In the genomic region with DNA sequence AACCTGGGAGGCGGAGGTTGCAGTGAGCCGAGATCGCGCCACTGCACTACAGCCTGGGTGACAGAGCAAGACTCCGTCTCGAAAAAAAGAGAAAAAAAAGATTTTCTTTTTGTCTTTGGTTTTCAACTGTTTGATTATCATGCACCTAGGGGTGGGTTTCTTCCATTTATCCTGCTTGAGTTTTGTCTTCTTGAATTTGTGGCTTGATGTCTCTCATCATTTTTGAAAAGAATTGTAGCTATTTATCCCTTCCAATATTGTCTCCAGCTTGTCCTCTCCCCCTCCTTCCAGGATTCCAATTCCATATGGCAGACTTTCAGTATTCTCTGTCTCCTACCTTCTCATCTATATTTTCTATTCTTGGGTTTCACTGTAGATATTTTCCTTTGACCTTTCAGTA, we compare ENCODE assay signal across 26 cellular contexts. TPM values are rescaled to one million over a fixed set of nuclear protein-coding genes. Genes with fewer than 3 reads are reported as not detected.
"Had no signal": no experiment of that assay in that cellular context is flagged by ENCODE, and none has a peak within 500 bp of the region (broad histone marks: within the 10 kb centered on the region; RNA-seq: fewer than 3 reads in every experiment).

No MANE protein-coding gene starts in this region.

- H3K27me3 ChIP-seq: cardiac muscle cell, Peyer's patch had no signal

- H3K27me3 Mint-ChIP-seq: brain had no signal

- H3K9me3 Mint-ChIP-seq: activated CD4-positive, alpha-beta memory T cell treated with anti-CD3 and anti-CD28 coated beads for 36 hours; activated CD4-positive, alpha-beta T cell treated with anti-CD3 and anti-CD28 coated beads, Interleukin-2, amount 10 ng/mL, durations not matched to agents 7 days and 5 days; activated naive CD4-positive, alpha-beta T cell treated with anti-CD3 and anti-CD28 coated beads for 36 hours; activated T-helper 17 cell treated with anti-CD3 and anti-CD28 coated beads, Interleukin-2, amount 50 U/mL, for 72 hours; brain had no signal

- H3K9me3 ChIP-seq: Peyer's patch had no signal

- DNase-seq: activated CD4-positive, alpha-beta memory T cell treated with anti-CD3 and anti-CD28 coated beads for 36 hours; activated CD4-positive, alpha-beta T cell treated with anti-CD3 and anti-CD28 coated beads, Interleukin-2, amount 10 ng/mL, durations not matched to agents 7 days and 5 days; activated CD4-positive, CD25-positive, alpha-beta regulatory T cell; activated CD8-positive, alpha-beta memory T cell treated with anti-CD3 and anti-CD28 coated beads for 24 hours; activated gamma-delta T cell; activated naive CD4-positive, alpha-beta T cell treated with anti-CD3 and anti-CD28 coated beads for 36 hours; activated T-cell treated with anti-CD3 and anti-CD28 coated beads, Interleukin-2, amount 50 U/mL, for 48 hours; amygdala; Karpas-422; NCI-H1048; NCI-H1930; NCI-H2171; NCI-H345; NCI-H510A; NCI-H69; NK-92 treated with Interleukin-12 subunit alpha and Interleukin-12 subunit beta, amount 100 ng/mL, for 24 hours; OCI-M1; Peyer's patch; SIG-M5; T-helper 1 cell had no signal

- H3K36me3 Mint-ChIP-seq: activated CD4-positive, alpha-beta memory T cell treated with anti-CD3 and anti-CD28 coated beads for 36 hours had no signal

- H3K36me3 ChIP-seq: cardiac muscle cell, Peyer's patch had no signal

- H3K4me1 Mint-ChIP-seq: activated CD4-positive, alpha-beta T cell treated with anti-CD3 and anti-CD28 coated beads, Interleukin-2, amount 10 ng/mL, durations not matched to agents 7 days and 5 days; activated T-helper 17 cell treated with anti-CD3 and anti-CD28 coated beads, Interleukin-2, amount 50 U/mL, for 72 hours had no signal

- H3K27ac Mint-ChIP-seq: activated CD4-positive, alpha-beta memory T cell treated with anti-CD3 and anti-CD28 coated beads for 36 hours; activated CD4-positive, alpha-beta T cell treated with anti-CD3 and anti-CD28 coated beads, Interleukin-2, amount 10 ng/mL, durations not matched to agents 7 days and 5 days; activated naive CD4-positive, alpha-beta T cell treated with anti-CD3 and anti-CD28 coated beads for 36 hours; activated naive CD8-positive, alpha-beta T cell; activated T-helper 17 cell treated with anti-CD3 and anti-CD28 coated beads, Interleukin-2, amount 50 U/mL, for 72 hours had no signal

- H3K4me3 ChIP-seq: cardiac muscle cell, Peyer's patch had no signal

- H3K27ac ChIP-seq: cardiac muscle cell, Peyer's patch, VCaP had no signal

- ATAC-seq: activated T-helper 17 cell treated with anti-CD3 and anti-CD28 coated beads, Interleukin-2, amount 50 U/mL, for 72 hours had no signal

- H3K4me3 Mint-ChIP-seq: activated CD4-positive, alpha-beta memory T cell treated with anti-CD3 and anti-CD28 coated beads for 36 hours; activated CD4-positive, alpha-beta T cell treated with anti-CD3 and anti-CD28 coated beads, Interleukin-2, amount 10 ng/mL, durations not matched to agents 7 days and 5 days; activated naive CD4-positive, alpha-beta T cell treated with anti-CD3 and anti-CD28 coated beads for 36 hours; activated naive CD8-positive, alpha-beta T cell; activated T-helper 17 cell treated with anti-CD3 and anti-CD28 coated beads, Interleukin-2, amount 50 U/mL, for 72 hours; brain had no signal

- H3K4me1 ChIP-seq: Peyer's patch had no signal

RNA-seq across cellular contexts. Expression of a gene that starts 32.2 kb away (rescaled TPM):
- total RNA-seq: activated CD4-positive, alpha-beta memory T cell treated with anti-CD3 and anti-CD28 coated beads for 36 hours; activated CD4-positive, alpha-beta T cell treated with anti-CD3 and anti-CD28 coated beads, Interleukin-2, amount 10 ng/mL, durations not matched to agents 7 days and 5 days; activated naive CD4-positive, alpha-beta T cell treated with anti-CD3 and anti-CD28 coated beads for 36 hours; activated T-helper 17 cell treated with anti-CD3 and anti-CD28 coated beads, Interleukin-2, amount 50 U/mL, for 72 hours; T-helper 2 cell treated with Interferon-gamma antibody and Interleukin-4, amounts not matched to agents 100 ng/mL and 5 ng/mL, for 36 hours had no signal
